1 cellular context compared by ENCODE assay signal in genomic region chr9:133386338-133386737, GRCh38.
A peak's percentile ranks its signal among the peaks of the same experiment; 100 is the strongest.
TF ChIP-seq lines count a peak whose summit lies in the region.

No MANE protein-coding gene starts in this region.

TF ChIP-seq in HepG2, 621 proteins besides CTCF, POLR2A, EP300 and RAD21 (continued from another document):
- no peak for TF ChIP-seq ZHX2 (IDR thresholded peaks at IDR 0.05; ENCODE audit: low read depth)
- TF ChIP-seq ZHX2 (CRISPR knock-in tag; IDR thresholded peaks at IDR 0.05; ENCODE audit: borderline replicate concordance): no peak
- TF ChIP-seq ZNF292 (CRISPR knock-in tag; IDR thresholded peaks at IDR 0.05; ENCODE audit: borderline replicate concordance, low read depth): peak; percentile 42; the same call in 1 of the 2 replicates
- TF ChIP-seq KAT8 (CRISPR knock-in tag; IDR thresholded peaks at IDR 0.05): peak; percentile 71; the same call in 1 of the 2 replicates
- TF ChIP-seq ZNF607 (CRISPR knock-in tag; IDR thresholded peaks at IDR 0.05; ENCODE audit: borderline replicate concordance): 0 out of 2 replicates have a peak, but pooled peaks have one; percentile 25
TF ChIP-seq in HepG2: peak in this region for 98.
